ENCODE assay signal across 23 cellular contexts in genomic region chr14:32847867-32848266, GRCh38.
"Had no signal": no experiment of that assay in that cellular context is flagged by ENCODE, and none has a peak within 500 bp of the region (broad histone marks: within the 10 kb centered on the region; RNA-seq: fewer than 3 reads in every experiment).

No MANE protein-coding gene starts in this region.

- H3K27ac ChIP-seq: colonic mucosa, dorsolateral prefrontal cortex, esophagus muscularis mucosa, foreskin keratinocyte, gastrocnemius medialis, heart right ventricle, left lung, lower lobe of right lung had no signal

- DNase-seq: colonic mucosa; cortex of kidney; dermis blood vessel endothelial cell; dorsolateral prefrontal cortex; effector CD4-positive, alpha-beta T cell; effector memory CD4-positive, alpha-beta T cell; foreskin keratinocyte; gastrocnemius medialis; glutamatergic neuron; head of caudate nucleus; heart right ventricle; hippocampal formation; left cardiac atrium; left lung; left ventricle myocardium superior; lower lobe of right lung; mesenchymal stem cell; mucosa of descending colon; naive B cell had no signal

- H3K4me3 ChIP-seq: colonic mucosa, dorsolateral prefrontal cortex, esophagus muscularis mucosa, gastrocnemius medialis, heart right ventricle, left lung, lower lobe of right lung, mucosa of descending colon had no signal

- H3K4me1 ChIP-seq: colonic mucosa, esophagus muscularis mucosa, foreskin keratinocyte, gastrocnemius medialis, heart right ventricle, left lung, lower lobe of right lung had no signal

- H3K9me3 ChIP-seq: colonic mucosa, esophagus muscularis mucosa, gastrocnemius medialis, lower lobe of right lung, mucosa of descending colon had no signal

- ATAC-seq: foreskin keratinocyte, gastrocnemius medialis, heart right ventricle, left cardiac atrium, left lung, left ventricle myocardium superior, lower lobe of right lung, mucosa of descending colon had no signal

- FAIRE-seq: endothelial cell of umbilical vein, islet of Langerhans, keratinocyte had no signal

- H3K36me3 ChIP-seq: colonic mucosa, esophagus muscularis mucosa, gastrocnemius medialis, heart right ventricle, left lung, lower lobe of right lung had no signal

- H3K27me3 ChIP-seq: colonic mucosa, dorsolateral prefrontal cortex, esophagus muscularis mucosa, gastrocnemius medialis, heart right ventricle, left lung had no signal
